ENCODE assay signal across 9 cellular contexts in the genomic region with DNA sequence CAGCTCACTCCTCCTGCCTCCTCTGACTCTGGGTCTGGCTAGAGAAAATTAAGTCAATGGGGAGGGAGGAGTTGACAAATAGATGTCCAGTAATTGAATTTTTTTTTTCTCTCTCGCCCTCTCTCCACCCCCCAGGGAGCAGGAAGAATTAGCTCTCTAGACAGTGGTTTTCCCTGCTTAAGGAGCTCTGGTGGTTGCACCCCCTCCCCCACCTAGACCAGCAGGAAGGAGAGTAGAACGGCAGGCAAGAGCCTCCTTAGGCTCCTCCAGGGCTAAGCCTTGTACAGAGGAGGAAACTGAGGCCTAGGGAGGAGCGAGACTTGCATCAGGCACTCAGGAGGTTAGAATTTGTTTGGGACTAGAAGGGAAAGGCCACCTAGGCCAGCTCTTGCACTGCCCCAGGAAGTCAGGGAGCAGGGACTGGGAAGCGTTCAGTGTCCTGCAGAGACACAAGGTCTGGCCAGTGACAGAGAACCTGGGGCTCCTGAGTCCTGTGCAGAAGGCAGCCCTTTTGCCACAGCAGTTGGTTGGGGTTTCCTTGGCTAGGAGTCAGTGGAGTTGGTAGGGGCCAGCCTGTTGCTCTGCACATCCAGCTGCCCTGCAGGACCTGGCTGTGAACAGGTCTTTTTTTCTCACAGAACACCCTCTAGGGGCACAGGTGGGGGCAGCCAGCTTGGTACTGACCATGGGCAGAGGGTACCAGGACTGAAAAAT. TPM values are rescaled to one million over a fixed set of nuclear protein-coding genes. Genes with fewer than 3 reads are reported as not detected.
DNase-seq lines count a peak whose midpoint lies in the region; ATAC-seq and TF ChIP-seq lines count a peak whose summit lies in the region.
"Had no signal": no experiment of that assay in that cellular context is flagged by ENCODE, and none has a peak within 500 bp of the region (broad histone marks: within the 10 kb centered on the region; RNA-seq: fewer than 3 reads in every experiment).

No MANE protein-coding gene starts in this region.

- H3K9me3 Mint-ChIP-seq in stimulated activated naive CD8-positive, alpha-beta T cell treated with anti-CD3 and anti-CD28 coated beads, Interleukin-15, Interleukin-2, amounts not matched to agents 100 ng/mL and 50 ng/mL, for 24 hours: no peaks in the 10 kb centered on the region
- H3K9me3 Mint-ChIP-seq in activated naive CD8-positive, alpha-beta T cell treated with anti-CD3 and anti-CD28 coated beads, Interleukin-2, amount 50 U/mL, for 24 hours: no peaks in the 10 kb centered on the region
- peaks cover 5% of the 10 kb centered on the region for H3K9me3 Mint-ChIP-seq in type B pancreatic cell

- peaks cover 5 to 18% (median 16%) of the 10 kb centered on the region in 6 donors for H3K4me1 ChIP-seq in spleen

- TF ChIP-seq POLR2A in erythroblast (IDR thresholded peaks at IDR 0.05; ENCODE audit: low read length) (no peak), spleen (IDR thresholded peaks at IDR 0.05) (no peak)

- WGBS in spleen, 5 donors: 62 to 72% (median 69%) methylated on average over 4 of the region's 4 CpGs

- no peaks in the 10 kb centered on the region for H3K36me3 ChIP-seq in spleen

- H3K36me3 Mint-ChIP-seq in stimulated activated naive CD8-positive, alpha-beta T cell treated with anti-CD3 and anti-CD28 coated beads, Interleukin-15, Interleukin-2, amounts not matched to agents 100 ng/mL and 50 ng/mL, for 24 hours (ENCODE audit: low read depth): no peaks in the 10 kb centered on the region
- no peaks in the 10 kb centered on the region for H3K36me3 Mint-ChIP-seq in activated naive CD8-positive, alpha-beta T cell treated with anti-CD3 and anti-CD28 coated beads, Interleukin-2, amount 50 U/mL, for 24 hours (ENCODE audit: low read depth)
- no peaks in the 10 kb centered on the region for H3K36me3 Mint-ChIP-seq in type B pancreatic cell

- ATAC-seq in stimulated activated naive CD8-positive, alpha-beta T cell treated with anti-CD3 and anti-CD28 coated beads, Interleukin-15, Interleukin-2, amounts not matched to agents 100 U/mL and 50 U/mL, for 24 hours: no peak
- ATAC-seq in activated naive CD8-positive, alpha-beta T cell treated with anti-CD3 and anti-CD28 coated beads, Interleukin-2, amount 50 U/mL, for 24 hours: no peak

- no peak overlapping the region for H3K27ac Mint-ChIP-seq in stimulated activated naive CD8-positive, alpha-beta T cell treated with anti-CD3 and anti-CD28 coated beads, Interleukin-15, Interleukin-2, amounts not matched to agents 100 ng/mL and 50 ng/mL, for 24 hours
- no peak overlapping the region for H3K27ac Mint-ChIP-seq in activated naive CD8-positive, alpha-beta T cell treated with anti-CD3 and anti-CD28 coated beads, Interleukin-2, amount 50 U/mL, for 24 hours
- H3K27ac Mint-ChIP-seq in type B pancreatic cell: peak overlapping the region; percentile 39

- peak overlapping the region in 1 of 8 donors; percentile 64 for H3K4me3 ChIP-seq in spleen

- H3K4me3 Mint-ChIP-seq in stimulated activated naive CD8-positive, alpha-beta T cell treated with anti-CD3 and anti-CD28 coated beads, Interleukin-15, Interleukin-2, amounts not matched to agents 100 ng/mL and 50 ng/mL, for 24 hours: peak overlapping the region; percentile 73
- H3K4me3 Mint-ChIP-seq in activated naive CD8-positive, alpha-beta T cell treated with anti-CD3 and anti-CD28 coated beads, Interleukin-2, amount 50 U/mL, for 24 hours: peak overlapping the region; percentile 59
- H3K4me3 Mint-ChIP-seq in type B pancreatic cell: peak overlapping the region; percentile 79

- no peak for TF ChIP-seq CTCF in type B pancreatic cell (conservative IDR thresholded peaks at IDR 0.05)
- no peak for TF ChIP-seq CTCF in spleen (IDR thresholded peaks at IDR 0.05 in 8 of 11, conservative IDR thresholded peaks at IDR 0.05 in 3 of 11)

- peaks cover 36% of the 10 kb centered on the region for H3K27me3 Mint-ChIP-seq in stimulated activated naive CD8-positive, alpha-beta T cell treated with anti-CD3 and anti-CD28 coated beads, Interleukin-15, Interleukin-2, amounts not matched to agents 100 ng/mL and 50 ng/mL, for 24 hours
- H3K27me3 Mint-ChIP-seq in activated naive CD8-positive, alpha-beta T cell treated with anti-CD3 and anti-CD28 coated beads, Interleukin-2, amount 50 U/mL, for 24 hours: peaks cover 42% of the 10 kb centered on the region
- peaks cover 39% of the 10 kb centered on the region for H3K27me3 Mint-ChIP-seq in type B pancreatic cell

- peaks cover 0 to 75% (median 25%) of the 10 kb centered on the region in 7 donors for H3K27me3 ChIP-seq in spleen (replicated peaks in 1 of 7)

- intact Hi-C loops in spleen (cut with DNase I; ENCODE audit: low total_unique reads): loop anchor here (10.0 kb wide), 1 partner anchor 306 kb away; the partner anchor contains the start of gene TTC22

- no peak overlapping the region for H3K27ac ChIP-seq in spleen
- H3K27ac ChIP-seq: HL-60 had no signal

- DNase-seq in stimulated activated naive CD8-positive, alpha-beta T cell treated with anti-CD3 and anti-CD28 coated beads, Interleukin-15, Interleukin-2, amounts not matched to agents 100 U/mL and 50 U/mL, for 24 hours: no peak
- DNase-seq in activated naive CD8-positive, alpha-beta T cell treated with anti-CD3 and anti-CD28 coated beads, Interleukin-2, amount 50 U/mL, for 24 hours: no peak
- DNase-seq in kidney tubule cell (ENCODE audit: low spot score): peak; percentile 35
- no peak for DNase-seq in type B pancreatic cell (ENCODE audit: extremely low spot score, unreplicated experiment)
- no peak for DNase-seq in hepatic stellate cell (ENCODE audit: low spot score)
- no peak for DNase-seq in erythroblast (lab: John Stamatoyannopoulos, UW)
- no peak for DNase-seq in spleen

- H3K9me3 ChIP-seq in spleen: peaks cover 0 to 13% (median 4%) of the 10 kb centered on the region in 8 donors

- peaks cover 6% of the 10 kb centered on the region for H3K4me1 Mint-ChIP-seq in stimulated activated naive CD8-positive, alpha-beta T cell treated with anti-CD3 and anti-CD28 coated beads, Interleukin-15, Interleukin-2, amounts not matched to agents 100 ng/mL and 50 ng/mL, for 24 hours (ENCODE audit: low read depth)
- H3K4me1 Mint-ChIP-seq in activated naive CD8-positive, alpha-beta T cell treated with anti-CD3 and anti-CD28 coated beads, Interleukin-2, amount 50 U/mL, for 24 hours: peaks cover 8% of the 10 kb centered on the region
- H3K4me1 Mint-ChIP-seq in type B pancreatic cell (ENCODE audit: unreplicated experiment): peaks cover 19% of the 10 kb centered on the region

RNA-seq across cellular contexts. Expression of gene ACOT11, which starts 49.5 kb away (rescaled TPM):
- total RNA-seq in type B pancreatic cell (ENCODE audit: low replicate concordance): 5.2 and 11.6 TPM in 2 replicates
- 1 to 10 TPM; 1.5 to 3.2 (median 2.5) TPM for total RNA-seq in spleen
- polyA plus RNA-seq in spleen: under 1 TPM; 0.30 to 0.86 (median 0.52) TPM
